In the genomic region with DNA sequence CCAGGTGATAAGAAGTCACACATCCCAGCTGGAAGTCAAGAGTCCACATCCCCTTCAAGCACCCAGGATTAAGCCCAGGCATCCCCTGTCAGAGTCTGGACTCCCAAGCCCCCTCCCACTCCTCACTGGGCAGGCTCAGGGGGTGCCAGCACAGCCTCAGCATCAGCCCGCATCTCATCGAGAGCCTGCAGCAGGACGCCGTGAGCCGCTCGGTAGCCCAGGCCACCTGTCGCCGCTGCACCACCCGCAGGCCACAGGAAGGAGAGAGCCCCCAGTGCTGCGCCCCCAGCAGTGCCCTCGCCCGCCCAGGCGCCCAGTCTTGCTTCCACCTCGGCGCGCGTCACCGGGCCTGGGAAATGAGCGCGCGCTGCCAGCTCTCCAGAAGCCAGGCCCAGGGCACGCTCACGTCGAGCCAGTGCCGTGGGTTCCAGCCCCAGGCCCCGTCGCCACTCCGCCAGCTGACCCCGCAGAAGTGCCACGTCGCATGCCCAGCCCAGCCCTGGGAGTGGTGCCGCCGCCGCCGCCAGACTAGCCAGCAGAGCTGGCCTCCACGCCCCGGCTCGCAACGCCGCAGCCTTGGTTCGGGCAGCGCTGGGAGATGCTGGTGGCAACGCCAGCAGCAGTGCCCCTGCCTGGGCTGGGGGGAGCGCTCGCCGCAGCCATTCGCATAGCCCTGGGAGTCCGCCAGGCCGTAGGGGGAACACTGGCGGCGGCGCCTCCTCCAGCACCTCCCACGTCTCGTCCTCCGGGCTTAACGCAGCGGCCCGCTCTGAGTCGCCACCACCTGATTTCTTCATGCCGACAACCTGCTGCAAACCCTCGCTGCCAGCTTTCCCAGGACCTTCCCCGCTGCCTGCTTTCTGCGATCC, we compare ENCODE assay signal across 1 cellular context.
A peak's percentile ranks its signal among the peaks of the same experiment; 100 is the strongest.
TF ChIP-seq lines count a peak whose summit lies in the region.

No MANE protein-coding gene starts in this region.

TF ChIP-seq in HepG2, 621 proteins besides CTCF, POLR2A, EP300 and RAD21:
- TF ChIP-seq CAMTA2 (CRISPR knock-in tag; IDR thresholded peaks at IDR 0.05; ENCODE audit: borderline replicate concordance): no peak
- TF ChIP-seq RBFOX2 (IDR thresholded peaks at IDR 0.05; ENCODE audit: low read depth, low read length): peak; percentile 40; the same call in 1 of the 2 replicates
